In genomic region chr1:12185556-12186276, GRCh38 we compare ENCODE assay signal across 1 cellular context.
TF ChIP-seq lines count a peak whose summit lies in the region.

No MANE protein-coding gene starts in this region.

TF ChIP-seq in IMR-90, 13 proteins besides CTCF, POLR2A, EP300 and RAD21 (continued from another document):
- no peak for TF ChIP-seq ELK1 (IDR thresholded peaks at IDR 0.05; ENCODE audit: borderline replicate concordance, low read depth, low read length)
- TF ChIP-seq RFX5 (IDR thresholded peaks at IDR 0.05; ENCODE audit: low read depth, low read length) = no peak
- no peak for TF ChIP-seq USF2 (IDR thresholded peaks at IDR 0.05; ENCODE audit: low read depth, low read length)
- no peak for TF ChIP-seq NFE2L2 (IDR thresholded peaks at IDR 0.05; ENCODE audit: low read depth, low read length)
- TF ChIP-seq MAFK (IDR thresholded peaks at IDR 0.05; ENCODE audit: low read depth, low read length) = no peak
- no peak for TF ChIP-seq FOS (IDR thresholded peaks at IDR 0.05; ENCODE audit: low read depth, low read length)
